In genomic region chr18:48409591-48410094, GRCh38 we compare ENCODE assay signal across 8 cellular contexts. TPM values are rescaled to one million over a fixed set of nuclear protein-coding genes. Genes with fewer than 3 reads are reported as not detected.
DNase-seq lines count a peak whose midpoint lies in the region; ATAC-seq, FAIRE-seq and TF ChIP-seq lines count a peak whose summit lies in the region.

No MANE protein-coding gene starts in this region.

- in situ Hi-C loops in GM13976 (cut with MboI; ENCODE audit: low sequenced_read_pairs, unreplicated experiment) = no loop called here

- CTCF ChIA-PET in activated CD4-positive, alpha-beta T cell treated with anti-CD3 and anti-CD28 coated beads, Interleukin-2, amount 10 ng/mL, durations not matched to agents 7 days and 5 days (lab: Charles Lee) = no interaction called here

- H3K27me3 Mint-ChIP-seq in activated CD4-positive, alpha-beta T cell treated with anti-CD3 and anti-CD28 coated beads, Interleukin-2, amount 10 ng/mL, durations not matched to agents 7 days and 5 days = peaks cover 75% of the 10 kb centered on the region
- H3K27me3 Mint-ChIP-seq in neural crest cell (ENCODE audit: low read depth) = peaks cover 78% of the 10 kb centered on the region

- DNase-seq in GM13976 (ENCODE audit: low spot score) (peak; percentile 45), fibroblast of the aortic adventitia (ENCODE audit: low read depth) (no peak), neural crest cell (ENCODE audit: low read depth, low spot score) (peak; percentile 36), NCI-H510A treated with DMSO at 0.1 percent for 48 hours (lab: John Stamatoyannopoulos, UW) (no peak), GM12892 (ENCODE audit: insufficient read length) (no peak)
- no peak for DNase-seq in activated CD4-positive, alpha-beta T cell treated with anti-CD3 and anti-CD28 coated beads, Interleukin-2, amount 10 ng/mL, durations not matched to agents 7 days and 5 days

- no peak for FAIRE-seq in GM12892 (lab: Jason Lieb, UNC)

- TF ChIP-seq CTCF in GM13976 (IDR thresholded peaks at IDR 0.05; ENCODE audit: borderline replicate concordance, control extremely low read depth, extremely low read depth, insufficient read depth, missing control alignments) (no peak), fibroblast of the aortic adventitia (IDR thresholded peaks at IDR 0.05; ENCODE audit: insufficient read depth, low read length) (no peak), neural crest cell (conservative IDR thresholded peaks at IDR 0.05) (no peak)

- peak overlapping the region; percentile 58 for H3K4me3 Mint-ChIP-seq in activated CD4-positive, alpha-beta T cell treated with anti-CD3 and anti-CD28 coated beads, Interleukin-2, amount 10 ng/mL, durations not matched to agents 7 days and 5 days
- peak overlapping the region; percentile 80 for H3K4me3 Mint-ChIP-seq in neural crest cell

- POLR2A ChIA-PET in activated CD4-positive, alpha-beta T cell treated with anti-CD3 and anti-CD28 coated beads, Interleukin-2, amount 10 ng/mL, durations not matched to agents 7 days and 5 days (lab: Charles Lee) = no interaction called here

- H3K9me3 Mint-ChIP-seq in activated CD4-positive, alpha-beta T cell treated with anti-CD3 and anti-CD28 coated beads, Interleukin-2, amount 10 ng/mL, durations not matched to agents 7 days and 5 days = no peaks in the 10 kb centered on the region
- no peaks in the 10 kb centered on the region for H3K9me3 Mint-ChIP-seq in neural crest cell

- H3K4me3 ChIP-seq in fibroblast of the aortic adventitia (ENCODE audit: low read depth, low read length) = peak overlapping the region; percentile 78

- TF ChIP-seq POLR2A in GM12892 (IDR thresholded peaks at IDR 0.05; ENCODE audit: low read depth, low read length) = no peak

- no peaks in the 10 kb centered on the region for H3K36me3 Mint-ChIP-seq in activated CD4-positive, alpha-beta T cell treated with anti-CD3 and anti-CD28 coated beads, Interleukin-2, amount 10 ng/mL, durations not matched to agents 7 days and 5 days (ENCODE audit: low read depth)
- no peaks in the 10 kb centered on the region for H3K36me3 Mint-ChIP-seq in neural crest cell (ENCODE audit: low read depth)

- H3K27ac Mint-ChIP-seq in activated CD4-positive, alpha-beta T cell treated with anti-CD3 and anti-CD28 coated beads, Interleukin-2, amount 10 ng/mL, durations not matched to agents 7 days and 5 days = no peak overlapping the region
- no peak overlapping the region for H3K27ac Mint-ChIP-seq in neural crest cell (ENCODE audit: unreplicated experiment)

- ATAC-seq in HG03460 (IDR thresholded peaks at IDR 0.05; ENCODE audit: unreplicated experiment) (peak; percentile 9), HG02970 (IDR thresholded peaks at IDR 0.05; ENCODE audit: low FRiP score, unreplicated experiment) (no peak)

- H3K4me1 Mint-ChIP-seq in activated CD4-positive, alpha-beta T cell treated with anti-CD3 and anti-CD28 coated beads, Interleukin-2, amount 10 ng/mL, durations not matched to agents 7 days and 5 days = peaks cover 22% of the 10 kb centered on the region
- peaks cover 25% of the 10 kb centered on the region for H3K4me1 Mint-ChIP-seq in neural crest cell

RNA-seq across cellular contexts. Expression of gene ZBTB7C, which starts 0.5 kb away (rescaled TPM):
- under 1 TPM; 0.10 to 0.15 TPM for total RNA-seq in activated CD4-positive, alpha-beta T cell treated with anti-CD3 and anti-CD28 coated beads, Interleukin-2, amount 10 ng/mL, durations not matched to agents 7 days and 5 days
- total RNA-seq in fibroblast of the aortic adventitia (ENCODE audit: low replicate concordance) = 0.09 and 0.41 TPM in 2 replicates
- 0.45 and 0.61 TPM in 2 replicates for total RNA-seq in neural crest cell
- polyA plus RNA-seq in GM12892 (2012; ENCODE audit: missing spikeins) = not detected

Comparison
In these comparisons a context has a peak if more than half of its experiments do, and no peak if none do; other contexts are left out.
1. DNase-seq: peak in GM13976 (single experiment) and neural crest cell (single experiment); none in activated CD4-positive, alpha-beta T cell treated with anti-CD3 and anti-CD28 coated beads, Interleukin-2, amount 10 ng/mL, durations not matched to agents 7 days and 5 days (single experiment), fibroblast of the aortic adventitia (single experiment), NCI-H510A treated with DMSO at 0.1 percent for 48 hours (single experiment) and GM12892 (single experiment).